Comparison of ENCODE assay signal across 20 cellular contexts in genomic region chr2:158544998-158545397, GRCh38.
DNase-seq lines count a peak whose midpoint lies in the region; ATAC-seq, FAIRE-seq and TF ChIP-seq lines count a peak whose summit lies in the region.
"Had no signal": no experiment of that assay in that cellular context is flagged by ENCODE, and none has a peak within 500 bp of the region (broad histone marks: within the 10 kb centered on the region; RNA-seq: fewer than 3 reads in every experiment).

No MANE protein-coding gene starts in this region.

- ATAC-seq in aorta (ENCODE audit: low FRiP score) = no peak
- ATAC-seq: A549 had no signal

- no peaks in the 10 kb centered on the region for H3K79me1 ChIP-seq in H1 (ENCODE audit: low read depth, low read length)

- H4K5ac ChIP-seq in H1 (ENCODE audit: insufficient read length, low read depth, low read length) = no peak overlapping the region

- H2AK5ac ChIP-seq in H1 (ENCODE audit: low read depth, low read length) = no peak overlapping the region

- FAIRE-seq in H1 (lab: Jason Lieb, UNC) = no peak
- FAIRE-seq: A549, GM12892, GM18507, HTR-8/SVneo had no signal

- no peak overlapping the region for H2BK5ac ChIP-seq in H1 (ENCODE audit: low read depth, low read length)

- H2AFZ ChIP-seq in H1 (ENCODE audit: low read length) = no peak overlapping the region

- H3K23me2 ChIP-seq in H1 (ENCODE audit: low read depth, low read length) = no peaks in the 10 kb centered on the region

- intact Hi-C loops in vagina (cut with DNase I) = no loop called here
- intact Hi-C loops in aorta (cut with DNase I) = no loop called here

- no peak for TF ChIP-seq CTCF in NB4 (IDR thresholded peaks at IDR 0.05; ENCODE audit: low read depth, low read length)
- no peak for TF ChIP-seq CTCF in H1 (IDR thresholded peaks at IDR 0.05; ENCODE audit: control extremely low read depth in 1 of 3, insufficient read depth in 1 of 3, low read depth in 1 of 3, low read length in 3 of 3)
- TF ChIP-seq CTCF in vagina (IDR thresholded peaks at IDR 0.05) = no peak

- no peak overlapping the region for H2BK20ac ChIP-seq in H1 (ENCODE audit: low read length)

- H3K9ac ChIP-seq in BLaER1 (no peak overlapping the region), H1 (replicated peaks in 1 of 4; ENCODE audit: extremely low read depth in 1 of 4, low read depth in 3 of 4, low read length in 3 of 4) (no peak overlapping the region)

- POLR2A ChIA-PET in H1 (lab: Charles Lee; ENCODE audit: partially characterized antibody) = interaction anchor here (1.0 kb wide), 1 partner anchor 10 kb away, joined by 4 read pairs; no protein-coding TSS in a partner anchor

- no peak overlapping the region for H3K56ac ChIP-seq in H1 (replicated peaks; ENCODE audit: insufficient read length, low read depth, low read length)

- no peak overlapping the region for H3K14ac ChIP-seq in H1 (ENCODE audit: insufficient read length)

- 83 to 100% methylated on average over 1 of the region's 1 CpG for WGBS in H1 (ENCODE audit: extremely low coverage in 1 of 2, insufficient coverage in 1 of 2, insufficient read length in 1 of 2, insufficient replicate concordance in 2 of 2, low coverage in 1 of 2, low lambda C conversion rate in 2 of 2, missing lambda C conversion rate in 1 of 2), 2 experiments
- 90 to 95% methylated on average over 1 of the region's 1 CpG for WGBS in aorta, 2 donors

- H3K18ac ChIP-seq in H1 (ENCODE audit: extremely low read depth, low read length) = no peak overlapping the region

- no peak overlapping the region for H2BK12ac ChIP-seq in H1 (ENCODE audit: low read depth, low read length)

- H3K27ac ChIP-seq in BLaER1 (peak overlapping the region; percentile 20; the same call in 1 of the 2 replicates), H1 (ENCODE audit: low read depth, low read length) (0 out of 2 replicates have a peak overlapping the region, but pooled peaks have one; percentile 14), vagina (no peak overlapping the region), aorta (ENCODE audit: low read depth in 1 of 2, low read length in 2 of 2) (no peak overlapping the region)
- H3K27ac ChIP-seq: A549 had no signal

- H3K36me3 ChIP-seq in BLaER1 = peaks cover 7% of the 10 kb centered on the region; the same call in 1 of the 2 replicates
- peaks cover 0 to 6% (median 0%) of the 10 kb centered on the region in 4 experiments; a peak in 3 of 8 replicates for H3K36me3 ChIP-seq in H1 (ENCODE audit: control insufficient read depth in 2 of 4, insufficient read depth in 4 of 4, low read length in 3 of 4)
- peaks cover 0 to 8% of the 10 kb centered on the region in 2 donors for H3K36me3 ChIP-seq in vagina
- no peaks in the 10 kb centered on the region for H3K36me3 ChIP-seq in aorta (ENCODE audit: control insufficient read depth in 1 of 2, insufficient read depth in 2 of 2, low read length in 1 of 2)

- no peaks in the 10 kb centered on the region for H3K79me2 ChIP-seq in H1 (ENCODE audit: control insufficient read depth in 1 of 2, insufficient read depth in 2 of 2, low read length in 2 of 2)

- H3K23ac ChIP-seq in H1 (ENCODE audit: insufficient read length) = no peak overlapping the region

- peak; percentile 36 for DNase-seq in GF-D8 (lab: John Stamatoyannopoulos, UW)
- DNase-seq in NB4 (ENCODE audit: low read depth) = peak; percentile 21
- no peak for DNase-seq in H1 (ENCODE audit: low read depth in 1 of 2, low spot score in 2 of 2)
- no peak for DNase-seq in NCI-H526 (lab: John Stamatoyannopoulos, UW)
- no peak for DNase-seq in vagina (ENCODE audit: extremely low spot score in 2 of 2)
- no peak for DNase-seq in GM19238 (ENCODE audit: insufficient read length, low spot score)
- no peak for DNase-seq in aorta
- DNase-seq: CD8-positive, alpha-beta memory T cell; DMS53; H7; IMR-90; NCI-H1436; NCI-H1930; NCI-H446; Right ventricle myocardium superior had no signal

- H2BK120ac ChIP-seq in H1 (replicated peaks; ENCODE audit: low read depth, low read length) = no peak overlapping the region

- no peak overlapping the region for H2BK15ac ChIP-seq in H1 (ENCODE audit: low read length)

- H3K4me1 ChIP-seq in BLaER1 = peaks cover 16% of the 10 kb centered on the region
- no peaks in the 10 kb centered on the region for H3K4me1 ChIP-seq in H1 (replicated peaks in 1 of 4; ENCODE audit: control insufficient read depth in 3 of 4, insufficient read depth in 4 of 4, low read length in 3 of 4)
- H3K4me1 ChIP-seq in vagina = peaks cover under 1% of the 10 kb centered on the region
- peaks cover 0 to under 1% of the 10 kb centered on the region in 2 donors for H3K4me1 ChIP-seq in aorta (ENCODE audit: control insufficient read depth in 1 of 2, insufficient read depth in 2 of 2, low read length in 2 of 2)

- no peak overlapping the region for H3K4ac ChIP-seq in H1 (replicated peaks; ENCODE audit: insufficient read length, low read depth, low read length)

- H4K20me1 ChIP-seq in BLaER1 (no peaks in the 10 kb centered on the region), H1 (replicated peaks in 1 of 2; ENCODE audit: control insufficient read depth in 1 of 2, insufficient read depth in 2 of 2, low read length in 2 of 2) (peaks cover 0 to 5% of the 10 kb centered on the region in 2 experiments)

- H3K4me2 ChIP-seq in BLaER1 = peak overlapping the region; percentile 41
- H3K4me2 ChIP-seq in H1 (ENCODE audit: insufficient read depth in 1 of 2, low read depth in 2 of 2, low read length in 2 of 2) = no peak overlapping the region
- H3K4me2 ChIP-seq: A549 had no signal

- H3K4me3 ChIP-seq in BLaER1 (no peak overlapping the region), NB4 (ENCODE audit: low read depth, low read length) (no peak overlapping the region), H1 (ENCODE audit: extremely low read depth in 1 of 4, insufficient read depth in 2 of 4, low read depth in 3 of 4, low read length in 4 of 4) (no peak overlapping the region), vagina (no peak overlapping the region), aorta (ENCODE audit: low read length in 2 of 2) (no peak overlapping the region)
- H3K4me3 ChIP-seq: A549 had no signal

- H4K8ac ChIP-seq in H1 (ENCODE audit: extremely low read depth, insufficient read depth, low read length) = no peak overlapping the region

- no peaks in the 10 kb centered on the region for H3K27me3 ChIP-seq in BLaER1
- no peaks in the 10 kb centered on the region for H3K27me3 ChIP-seq in H1 (replicated peaks in 1 of 4; ENCODE audit: control insufficient read depth in 3 of 4, extremely low read depth in 1 of 4, insufficient read depth in 3 of 4, low read length in 3 of 4)
- no peaks in the 10 kb centered on the region for H3K27me3 ChIP-seq in vagina
- H3K27me3 ChIP-seq in aorta (ENCODE audit: control insufficient read depth in 1 of 2, insufficient read depth in 2 of 2, low read length in 1 of 2) = no peaks in the 10 kb centered on the region

- CTCF ChIA-PET in H1 (lab: Charles Lee; ENCODE audit: partially characterized antibody) = interaction anchor here (0.7 to 1.7 kb wide), 5 partner anchors 9 to 366 kb away, joined by 3 to 6 read pairs (median 3); no protein-coding TSS in a partner anchor

- no peak for TF ChIP-seq RAD21 in H1 (IDR thresholded peaks at IDR 0.05 in 1 of 2, conservative IDR thresholded peaks at IDR 0.05 in 1 of 2; ENCODE audit: low read depth in 2 of 2, low read length in 2 of 2)

- H3K9me3 ChIP-seq in BLaER1 (no peaks in the 10 kb centered on the region), H1 (ENCODE audit: insufficient read depth in 2 of 2, low read depth in 1 of 2, low read length in 1 of 2) (no peaks in the 10 kb centered on the region), vagina (no peaks in the 10 kb centered on the region), aorta (ENCODE audit: control insufficient read depth, low read length) (no peaks in the 10 kb centered on the region)
- H3K9me3 ChIP-seq: A549 had no signal

- TF ChIP-seq POLR2A in NB4 (IDR thresholded peaks at IDR 0.05; ENCODE audit: extremely low read depth, insufficient read length) = no peak
- TF ChIP-seq POLR2A in H1 (IDR thresholded peaks at IDR 0.05; ENCODE audit: control extremely low read depth in 1 of 2, low read depth in 2 of 2, low read length in 2 of 2) = no peak
- no peak for TF ChIP-seq POLR2A in vagina (IDR thresholded peaks at IDR 0.05)

- TF ChIP-seq EP300 in H1 (IDR thresholded peaks at IDR 0.05; ENCODE audit: borderline replicate concordance in 1 of 2, low read depth in 2 of 2, low read length in 2 of 2) = no peak

- H4K91ac ChIP-seq in H1 (replicated peaks; ENCODE audit: insufficient read length, low read length) = no peak overlapping the region

TF ChIP-seq in H1, 55 proteins besides CTCF, POLR2A, EP300 and RAD21:
- no peak for TF ChIP-seq JUND (IDR thresholded peaks at IDR 0.05; ENCODE audit: low read length)
- TF ChIP-seq TEAD4 (IDR thresholded peaks at IDR 0.05; ENCODE audit: low read depth, low read length) = no peak
- TF ChIP-seq FOSL1 (IDR thresholded peaks at IDR 0.05; ENCODE audit: insufficient read depth, low read depth, low read length) = no peak
- no peak for TF ChIP-seq RNF2 (IDR thresholded peaks at IDR 0.05; ENCODE audit: borderline replicate concordance, low read depth, low read length, missing control alignments, poor library complexity, severe bottlenecking)
- TF ChIP-seq SP1 (IDR thresholded peaks at IDR 0.05; ENCODE audit: low read depth, low read length) = no peak

Comparison
In these comparisons a context has a peak if more than half of its experiments do, and no peak if none do; other contexts are left out.
1. H3K27ac ChIP-seq: peak in BLaER1 (single experiment) and H1 (single experiment); none in vagina (single experiment) and aorta (0 of 2).
2. DNase-seq: peak in GF-D8 (single experiment) and NB4 (single experiment); none in H1 (0 of 2), NCI-H526 (0 of 2), vagina (0 of 2), GM19238 (single experiment) and aorta (0 of 2).